In the genomic region with DNA sequence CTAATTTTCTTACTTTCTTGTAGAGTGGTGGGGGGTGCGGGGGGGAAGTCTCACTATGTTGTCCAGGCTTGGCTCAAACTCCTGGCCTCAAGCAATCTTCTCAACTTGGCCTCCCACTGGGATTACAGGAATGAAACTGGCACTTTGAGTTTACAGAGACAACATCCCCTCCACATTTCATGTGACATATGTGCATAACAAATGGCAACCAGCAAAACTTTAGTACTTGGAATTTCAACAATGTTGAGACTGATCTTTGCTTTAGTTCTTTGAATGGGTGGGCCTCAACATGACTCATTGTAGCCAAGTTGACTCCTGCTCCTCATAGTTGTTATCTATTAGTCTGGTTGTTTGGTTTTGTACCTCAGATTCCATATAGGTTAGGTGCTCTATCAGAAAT, we compare ENCODE assay signal across 15 cellular contexts.
"Had no signal": no experiment of that assay in that cellular context is flagged by ENCODE, and none has a peak within 500 bp of the region (broad histone marks: within the 10 kb centered on the region; RNA-seq: fewer than 3 reads in every experiment).

No MANE protein-coding gene starts in this region.

- ATAC-seq: stimulated activated naive CD8-positive, alpha-beta T cell treated with anti-CD3 and anti-CD28 coated beads, Interleukin-15, Interleukin-2, amounts not matched to agents 100 U/mL and 50 U/mL, for 24 hours had no signal

- H3K4me3 Mint-ChIP-seq: activated naive CD4-positive, alpha-beta T cell treated with anti-CD3 and anti-CD28 coated beads, Interleukin-2, amount 50 U/mL, for 24 hours had no signal

- H3K27me3 Mint-ChIP-seq: activated naive CD4-positive, alpha-beta T cell treated with anti-CD3 and anti-CD28 coated beads, Interleukin-2, amount 50 U/mL, for 24 hours had no signal

- H3K27me3 ChIP-seq: brain microvascular endothelial cell had no signal

- H3K27ac ChIP-seq: brain microvascular endothelial cell had no signal

- H3K27ac Mint-ChIP-seq: activated naive CD4-positive, alpha-beta T cell treated with anti-CD3 and anti-CD28 coated beads, Interleukin-2, amount 50 U/mL, for 24 hours had no signal

- FAIRE-seq: islet of Langerhans had no signal

- DNase-seq: activated CD4-positive, alpha-beta T cell treated with anti-CD3 and anti-CD28 coated beads, Interleukin-2, amount 50 U/mL, for 4 hours; activated CD4-positive, CD25-positive, alpha-beta regulatory T cell treated with anti-CD3 and anti-CD28 coated beads, Interleukin-2, amount 50 U/mL, for 72 hours; activated effector memory CD4-positive, alpha-beta T cell treated with Interleukin-2 at 50 U/mL for 16 hours; activated T-cell treated with anti-CD3 and anti-CD28 coated beads, Interleukin-2, amount 50 U/mL, for 1 hour; amniotic stem cell; brain microvascular endothelial cell; dermis blood vessel endothelial cell; erythroblast; mammary epithelial cell; stimulated activated CD4-positive, alpha-beta T cell treated with anti-CD3 and anti-CD28 coated beads, Interleukin-4, amount 100 ng/mL, for 1 hour; stimulated activated CD8-positive, alpha-beta memory T cell treated with anti-CD3 and anti-CD28 coated beads, Interleukin-4, amount 100 ng/mL, for 48 hours; stimulated activated naive CD8-positive, alpha-beta T cell treated with anti-CD3 and anti-CD28 coated beads, Interleukin-15, Interleukin-2, amounts not matched to agents 100 U/mL and 50 U/mL, for 24 hours; T-helper 9 cell had no signal

- H3K9me3 Mint-ChIP-seq: activated naive CD4-positive, alpha-beta T cell treated with anti-CD3 and anti-CD28 coated beads, Interleukin-2, amount 50 U/mL, for 24 hours had no signal

- H3K36me3 ChIP-seq: brain microvascular endothelial cell had no signal

- H3K36me3 Mint-ChIP-seq: activated naive CD4-positive, alpha-beta T cell treated with anti-CD3 and anti-CD28 coated beads, Interleukin-2, amount 50 U/mL, for 24 hours had no signal
